ENCODE assay signal across 2 cellular contexts in the genomic region with DNA sequence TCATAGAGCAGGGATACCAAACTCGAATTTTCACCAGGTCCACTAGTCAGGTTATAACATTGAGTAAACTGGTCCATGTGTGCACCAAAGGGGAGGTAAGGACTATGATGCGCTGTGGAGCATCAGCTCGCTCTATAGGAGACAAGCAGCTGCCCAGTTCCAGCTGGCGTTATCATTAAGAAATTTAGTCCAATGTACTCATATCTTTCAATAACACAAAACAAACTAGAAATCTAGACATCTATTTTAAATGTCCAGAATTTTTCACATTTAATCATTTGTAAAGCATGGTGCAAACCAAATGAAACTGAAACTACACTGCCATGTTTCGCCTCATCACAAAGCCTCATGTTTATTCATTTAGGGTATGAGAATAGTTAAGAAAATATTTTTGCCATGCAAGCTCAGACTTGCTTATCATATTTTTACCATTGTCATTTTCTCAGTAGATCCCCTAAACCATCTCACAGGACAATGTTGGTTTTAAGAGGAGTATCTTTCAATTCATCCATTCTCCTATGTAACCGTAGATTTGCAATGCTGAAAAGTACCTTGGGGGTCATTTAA.
TF ChIP-seq lines count a peak whose summit lies in the region.

No MANE protein-coding gene starts in this region.

TF ChIP-seq in IMR-90, 13 proteins besides CTCF, POLR2A, EP300 and RAD21:
- TF ChIP-seq NFE2L2 (IDR thresholded peaks at IDR 0.05; ENCODE audit: low read depth, low read length): no peak

TF ChIP-seq in endothelial cell of umbilical vein, 7 proteins besides CTCF, POLR2A, EP300 and RAD21:
- TF ChIP-seq POLR2AphosphoS5 (IDR thresholded peaks at IDR 0.05; ENCODE audit: insufficient read depth, low read depth, low read length) (no peak), JUN (IDR thresholded peaks at IDR 0.05; ENCODE audit: borderline replicate concordance, insufficient read depth, insufficient read length, low read depth) (no peak), EZH2 (IDR thresholded peaks at IDR 0.05; ENCODE audit: borderline replicate concordance, low read depth, low read length, severe bottlenecking) (no peak), GATA2 (IDR thresholded peaks at IDR 0.05; ENCODE audit: insufficient read depth, insufficient read length, low read depth, low read length) (no peak), MYC (IDR thresholded peaks at IDR 0.05; ENCODE audit: low read depth, low read length) (no peak)
